In the genomic region with DNA sequence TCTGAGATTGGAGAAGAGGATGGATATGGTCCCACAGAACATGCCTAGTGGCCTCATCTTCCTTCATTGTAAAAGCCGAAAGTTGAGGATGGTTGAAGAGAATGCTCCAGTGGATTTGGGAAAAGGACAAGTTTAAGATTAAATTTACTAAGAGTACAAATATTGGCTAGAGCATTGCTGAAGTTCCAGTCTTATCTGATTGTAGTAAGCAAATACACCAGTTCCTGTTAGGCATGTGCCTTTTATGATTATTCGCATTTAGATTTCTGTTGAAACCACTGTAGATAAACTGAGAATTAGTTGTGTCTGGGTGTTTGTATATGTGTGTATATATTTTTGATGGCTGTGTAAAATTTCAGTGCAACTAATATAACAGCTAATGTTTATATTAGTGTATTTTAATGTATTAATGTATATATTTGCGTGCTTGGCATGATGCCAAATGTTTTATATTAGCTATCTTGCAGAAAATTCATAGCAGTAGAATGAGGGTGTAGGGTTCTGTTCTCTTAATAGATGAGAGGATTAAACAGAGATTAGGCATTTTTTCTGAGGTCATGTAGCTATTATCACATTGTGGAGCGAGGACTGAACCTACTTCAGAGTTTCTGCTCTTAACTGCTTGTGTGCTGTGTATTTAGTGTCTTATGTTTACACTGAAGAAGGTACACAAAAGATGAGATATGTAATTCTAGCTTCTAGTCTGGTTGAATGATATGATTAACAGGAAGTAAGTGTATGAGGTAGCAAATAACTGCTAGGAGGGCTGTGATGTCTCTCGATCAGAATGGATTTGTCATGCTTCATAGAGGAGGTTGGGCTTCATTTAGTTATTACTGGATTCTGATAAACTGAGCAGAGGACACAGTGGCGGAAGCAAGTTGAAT, we compare ENCODE assay signal across 12 cellular contexts. TPM values are rescaled to one million over a fixed set of nuclear protein-coding genes. Genes with fewer than 3 reads are reported as not detected.
DNase-seq lines count a peak whose midpoint lies in the region; ATAC-seq, FAIRE-seq and TF ChIP-seq lines count a peak whose summit lies in the region.
"Had no signal": no experiment of that assay in that cellular context is flagged by ENCODE, and none has a peak within 500 bp of the region (broad histone marks: within the 10 kb centered on the region; RNA-seq: fewer than 3 reads in every experiment).

No MANE protein-coding gene starts in this region.

- peak in 1 of 2 donors; percentile 45 for ATAC-seq in activated naive CD4-positive, alpha-beta T cell treated with anti-CD3 and anti-CD28 coated beads, Interleukin-2, amount 50 U/mL, for 72 hours
- ATAC-seq in HG03439 (IDR thresholded peaks at IDR 0.05; ENCODE audit: unreplicated experiment) (no peak), HG03521 (IDR thresholded peaks at IDR 0.05; ENCODE audit: unreplicated experiment) (no peak)
- ATAC-seq: Right ventricle myocardium inferior had no signal

- H3K36me3 Mint-ChIP-seq in activated naive CD4-positive, alpha-beta T cell treated with anti-CD3 and anti-CD28 coated beads, Interleukin-2, amount 50 U/mL, for 72 hours, result peaks cover 12 to 17% of the 10 kb centered on the region in 2 donors
- H3K36me3 Mint-ChIP-seq in mesothelial cell of epicardium, result peaks cover 27% of the 10 kb centered on the region

- H3K36me3 ChIP-seq in H7 (replicated peaks; ENCODE audit: control insufficient read depth, insufficient read depth, low read length), result peaks cover 17% of the 10 kb centered on the region

- H3K4me3 ChIP-seq in H7 (ENCODE audit: insufficient read depth, low read depth, low read length), result no peak overlapping the region

- peak overlapping the region; percentile 76 to 89 for H3K27ac Mint-ChIP-seq in activated naive CD4-positive, alpha-beta T cell treated with anti-CD3 and anti-CD28 coated beads, Interleukin-2, amount 50 U/mL, for 72 hours
- H3K27ac Mint-ChIP-seq in mesothelial cell of epicardium, result peak overlapping the region; percentile 21

- no peak for TF ChIP-seq CTCF in mesothelial cell of epicardium (IDR thresholded peaks at IDR 0.05; ENCODE audit: unreplicated experiment)

- H3K9me3 Mint-ChIP-seq in activated naive CD4-positive, alpha-beta T cell treated with anti-CD3 and anti-CD28 coated beads, Interleukin-2, amount 50 U/mL, for 72 hours, result no peaks in the 10 kb centered on the region
- H3K9me3 Mint-ChIP-seq in mesothelial cell of epicardium, result no peaks in the 10 kb centered on the region

- peaks cover 8% of the 10 kb centered on the region for H3K4me1 Mint-ChIP-seq in mesothelial cell of epicardium

- H3K27me3 ChIP-seq in H7 (ENCODE audit: control insufficient read depth, insufficient read depth, low read length), result no peaks in the 10 kb centered on the region

- no peak overlapping the region for H3K4me3 Mint-ChIP-seq in mesothelial cell of epicardium

- FAIRE-seq in GM19239 (lab: Jason Lieb, UNC), result no peak
- FAIRE-seq: H1 had no signal

- H3K27me3 Mint-ChIP-seq in mesothelial cell of epicardium (ENCODE audit: low read depth), result no peaks in the 10 kb centered on the region

- DNase-seq in DMS153 (lab: John Stamatoyannopoulos, UW) (peak; percentile 92), NCI-H1436 treated with DMSO at 0.1 percent for 48 hours (lab: John Stamatoyannopoulos, UW) (peak; percentile 61), mesothelial cell of epicardium (ENCODE audit: low spot score in 2 of 2, unreplicated experiment in 2 of 2) (no peak), GM19239 (ENCODE audit: insufficient read length, low spot score) (no peak), H7 (no peak)
- no peak for DNase-seq in activated naive CD4-positive, alpha-beta T cell treated with anti-CD3 and anti-CD28 coated beads, Interleukin-2, amount 50 U/mL, for 72 hours (ENCODE audit: low spot score in 2 of 2)
- DNase-seq: activated effector memory CD4-positive, alpha-beta T cell treated with anti-CD3 and anti-CD28 coated beads, Interleukin-2, amount 50 U/mL, for 16 hours; foreskin melanocyte had no signal

RNA-seq across cellular contexts. Expression of gene FKBP3, which starts 21.2 kb away (rescaled TPM):
- total RNA-seq in activated naive CD4-positive, alpha-beta T cell treated with anti-CD3 and anti-CD28 coated beads, Interleukin-2, amount 50 U/mL, for 72 hours, result 10 to 100 TPM; 57.5 to 76.9 TPM
- total RNA-seq in mesothelial cell of epicardium, result 67.9 to 74.3 TPM (median 73.4 TPM) in 3 replicates
- total RNA-seq in H7 (2014; rRNA removed; shearing (Covaris generic)), result 53.0 and 54.0 TPM in 2 replicates

RNA-seq across cellular contexts. Expression of gene FANCM, which starts 22.6 kb away (rescaled TPM):
- 10 to 100 TPM; 17.5 to 24.8 TPM for total RNA-seq in activated naive CD4-positive, alpha-beta T cell treated with anti-CD3 and anti-CD28 coated beads, Interleukin-2, amount 50 U/mL, for 72 hours
- total RNA-seq in mesothelial cell of epicardium, result 7.5 to 9.9 TPM (median 8.0 TPM) in 3 replicates
- total RNA-seq in H7 (2014; rRNA removed; shearing (Covaris generic)), result 9.1 and 14.6 TPM in 2 replicates

RNA-seq across cellular contexts. Expression of gene PRPF39, which starts 29.2 kb away (rescaled TPM):
- 10 to 100 TPM; 50.2 to 63.5 TPM for total RNA-seq in activated naive CD4-positive, alpha-beta T cell treated with anti-CD3 and anti-CD28 coated beads, Interleukin-2, amount 50 U/mL, for 72 hours
- 73.5 to 82.4 TPM (median 76.1 TPM) in 3 replicates for total RNA-seq in mesothelial cell of epicardium
- 22.7 and 32.0 TPM in 2 replicates for total RNA-seq in H7 (2014; rRNA removed; shearing (Covaris generic))

Comparison
In these comparisons a context has a peak if more than half of its experiments do, and no peak if none do; other contexts are left out.
1. DNase-seq: peak in DMS153 (single experiment) and NCI-H1436 treated with DMSO at 0.1 percent for 48 hours (single experiment); none in activated naive CD4-positive, alpha-beta T cell treated with anti-CD3 and anti-CD28 coated beads, Interleukin-2, amount 50 U/mL, for 72 hours (0 of 2), mesothelial cell of epicardium (0 of 2), GM19239 (single experiment) and H7 (single experiment).